In genomic region chr10:24449334-24449740, GRCh38 we compare ENCODE assay signal across 9 cellular contexts.
DNase-seq lines count a peak whose midpoint lies in the region; ATAC-seq, FAIRE-seq and TF ChIP-seq lines count a peak whose summit lies in the region.
"Had no signal": no experiment of that assay in that cellular context is flagged by ENCODE, and none has a peak within 500 bp of the region (broad histone marks: within the 10 kb centered on the region; RNA-seq: fewer than 3 reads in every experiment).

No MANE protein-coding gene starts in this region.

- H3K27ac ChIP-seq in A549 = no peak overlapping the region
- peak overlapping the region; percentile 23 for H3K27ac ChIP-seq in fibroblast of lung (ENCODE audit: insufficient read depth, low read length)

- DNase-seq in A549 (ENCODE audit: low read depth in 1 of 2, low spot score in 1 of 2) = no peak
- DNase-seq in fibroblast of lung (ENCODE audit: low read depth in 2 of 2) = peak; percentile 52 to 75
- no peak for DNase-seq in superior temporal gyrus (ENCODE audit: extremely low spot score)
- DNase-seq in germinal center (ENCODE audit: low spot score) = no peak
- DNase-seq in activated CD4-positive, alpha-beta T cell treated with anti-CD3 and anti-CD28 coated beads for 4 hours = no peak
- no peak for DNase-seq in activated CD8-positive, alpha-beta memory T cell treated with anti-CD3 and anti-CD28 coated beads for 24 hours

- CTCF ChIA-PET in A549 (lab: Yijun Ruan, JAX) = no interaction called here

- H3K9me3 ChIP-seq in A549 = 0 out of 3 replicates have a peak, but pooled peaks cover 2% of the 10 kb centered on the region
- H3K9me3 ChIP-seq in fibroblast of lung (ENCODE audit: control insufficient read depth, insufficient read depth, low read depth, low read length) = no peaks in the 10 kb centered on the region

- H3K4me2 ChIP-seq in A549 = peak overlapping the region; percentile 8; the same call in 1 of the 3 replicates
- H3K4me2 ChIP-seq in fibroblast of lung (ENCODE audit: extremely low read depth, insufficient read depth, low read length) = peak overlapping the region; percentile 66

- no peak overlapping the region for H3K9ac ChIP-seq in fibroblast of lung (ENCODE audit: insufficient read depth, low read length)

- WGBS in A549 (ENCODE audit: missing lambda C conversion rate) = 32% methylated on average over 5 of the region's 5 CpGs

- TF ChIP-seq EP300 in A549 (IDR thresholded peaks at IDR 0.05) = no peak

- no peak for TF ChIP-seq RAD21 in A549 (conservative IDR thresholded peaks at IDR 0.05 in 1 of 2, IDR thresholded peaks at IDR 0.05 in 1 of 2)

- TF ChIP-seq POLR2A in A549 (IDR thresholded peaks at IDR 0.05; ENCODE audit: low read length) = no peak

- H3K4me1 ChIP-seq in A549 (no peaks in the 10 kb centered on the region), fibroblast of lung (ENCODE audit: control insufficient read depth, extremely low read depth, insufficient read depth, low read length) (peaks cover 2% of the 10 kb centered on the region)

- H4K20me1 ChIP-seq in fibroblast of lung (ENCODE audit: control insufficient read depth, extremely low read depth, insufficient read depth, low read length) = no peaks in the 10 kb centered on the region

- no peaks in the 10 kb centered on the region for H3K36me3 ChIP-seq in fibroblast of lung (ENCODE audit: control insufficient read depth, insufficient read depth, low read length)

- H3K4me3 ChIP-seq in A549 (no peak overlapping the region), fibroblast of lung (replicated peaks in 1 of 4; ENCODE audit: control extremely low read depth in 1 of 4, insufficient read depth in 1 of 4, low read depth in 3 of 4, low read length in 4 of 4) (peak overlapping the region in 3 of 4 experiments; percentile 27 to 54 (median 45))

- no peaks in the 10 kb centered on the region for H3K79me2 ChIP-seq in fibroblast of lung (ENCODE audit: control insufficient read depth, insufficient read depth, low read length)

- no peak for FAIRE-seq in A549 (lab: Jason Lieb, UNC)
- FAIRE-seq: G401.6 had no signal

- peak overlapping the region; percentile 26 for H2AFZ ChIP-seq in fibroblast of lung (ENCODE audit: low read length)

- no peak for ATAC-seq in A549
- peak; percentile 87 for ATAC-seq in GM19351 (IDR thresholded peaks at IDR 0.05; ENCODE audit: unreplicated experiment)
- peak; percentile 81 for ATAC-seq in HG03378 (IDR thresholded peaks at IDR 0.05; ENCODE audit: unreplicated experiment)

- POLR2A ChIA-PET in A549 (lab: Yijun Ruan, JAX) = no interaction called here

- TF ChIP-seq CTCF in A549 (IDR thresholded peaks at IDR 0.05) = no peak
- TF ChIP-seq CTCF in fibroblast of lung (conservative IDR thresholded peaks at IDR 0.05 in 1 of 2, IDR thresholded peaks at IDR 0.05 in 1 of 2; ENCODE audit: low read depth in 1 of 2, low read length in 2 of 2) = no peak

- no peaks in the 10 kb centered on the region for H3K27me3 ChIP-seq in fibroblast of lung (ENCODE audit: control insufficient read depth, insufficient read depth, low read length)

TF ChIP-seq in A549, 52 proteins besides CTCF, POLR2A, EP300 and RAD21:
- TF ChIP-seq ZFP36 (IDR thresholded peaks at IDR 0.05; ENCODE audit: borderline replicate concordance, partially characterized antibody) (no peak), CBX8 (IDR thresholded peaks at IDR 0.05) (no peak), EHF (CRISPR knock-in tag; IDR thresholded peaks at IDR 0.05) (no peak), HES2 (IDR thresholded peaks at IDR 0.05) (no peak), KDM5A (IDR thresholded peaks at IDR 0.05) (no peak), ZNF302 (CRISPR knock-in tag; IDR thresholded peaks at IDR 0.05) (no peak), NPAS2 (CRISPR knock-in tag; IDR thresholded peaks at IDR 0.05; ENCODE audit: borderline replicate concordance) (no peak), ESRRA (IDR thresholded peaks at IDR 0.05; ENCODE audit: borderline replicate concordance, low read length) (no peak), FOSL2 (IDR thresholded peaks at IDR 0.05) (no peak), FOSL2 (CRISPR knock-in tag; IDR thresholded peaks at IDR 0.05) (no peak), POLR2AphosphoS2 (conservative IDR thresholded peaks at IDR 0.05; ENCODE audit: low read length) (no peak), FOSB (CRISPR knock-in tag; IDR thresholded peaks at IDR 0.05) (no peak)
TF ChIP-seq in A549: peak in this region for 0.

Comparison
In these comparisons a context has a peak if more than half of its experiments do, and no peak if none do; other contexts are left out.
1. ATAC-seq: peak in GM19351 (single experiment) and HG03378 (single experiment); none in A549 (0 of 2).
2. DNase-seq: peak in fibroblast of lung (2 of 2); none in A549 (0 of 2), superior temporal gyrus (single experiment), germinal center (single experiment), activated CD4-positive, alpha-beta T cell treated with anti-CD3 and anti-CD28 coated beads for 4 hours (0 of 2) and activated CD8-positive, alpha-beta memory T cell treated with anti-CD3 and anti-CD28 coated beads for 24 hours (single experiment).